In genomic region chr6:41887355-41887754, GRCh38 we compare ENCODE assay signal across 1 cellular context.
TF ChIP-seq lines count a peak whose summit lies in the region.

No MANE protein-coding gene starts in this region.

TF ChIP-seq in neural cell, 6 proteins besides CTCF, POLR2A, EP300 and RAD21 (continued from another document):
- TF ChIP-seq, protein P1, sequence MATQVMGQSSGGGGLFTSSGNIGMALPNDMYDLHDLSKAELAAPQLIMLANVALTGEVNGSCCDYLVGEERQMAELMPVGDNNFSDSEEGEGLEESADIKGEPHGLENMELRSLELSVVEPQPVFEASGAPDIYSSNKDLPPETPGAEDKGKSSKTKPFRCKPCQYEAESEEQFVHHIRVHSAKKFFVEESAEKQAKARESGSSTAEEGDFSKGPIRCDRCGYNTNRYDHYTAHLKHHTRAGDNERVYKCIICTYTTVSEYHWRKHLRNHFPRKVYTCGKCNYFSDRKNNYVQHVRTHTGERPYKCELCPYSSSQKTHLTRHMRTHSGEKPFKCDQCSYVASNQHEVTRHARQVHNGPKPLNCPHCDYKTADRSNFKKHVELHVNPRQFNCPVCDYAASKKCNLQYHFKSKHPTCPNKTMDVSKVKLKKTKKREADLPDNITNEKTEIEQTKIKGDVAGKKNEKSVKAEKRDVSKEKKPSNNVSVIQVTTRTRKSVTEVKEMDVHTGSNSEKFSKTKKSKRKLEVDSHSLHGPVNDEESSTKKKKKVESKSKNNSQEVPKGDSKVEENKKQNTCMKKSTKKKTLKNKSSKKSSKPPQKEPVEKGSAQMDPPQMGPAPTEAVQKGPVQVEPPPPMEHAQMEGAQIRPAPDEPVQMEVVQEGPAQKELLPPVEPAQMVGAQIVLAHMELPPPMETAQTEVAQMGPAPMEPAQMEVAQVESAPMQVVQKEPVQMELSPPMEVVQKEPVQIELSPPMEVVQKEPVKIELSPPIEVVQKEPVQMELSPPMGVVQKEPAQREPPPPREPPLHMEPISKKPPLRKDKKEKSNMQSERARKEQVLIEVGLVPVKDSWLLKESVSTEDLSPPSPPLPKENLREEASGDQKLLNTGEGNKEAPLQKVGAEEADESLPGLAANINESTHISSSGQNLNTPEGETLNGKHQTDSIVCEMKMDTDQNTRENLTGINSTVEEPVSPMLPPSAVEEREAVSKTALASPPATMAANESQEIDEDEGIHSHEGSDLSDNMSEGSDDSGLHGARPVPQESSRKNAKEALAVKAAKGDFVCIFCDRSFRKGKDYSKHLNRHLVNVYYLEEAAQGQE (IDR thresholded peaks at IDR 0.05; ENCODE audit: borderline replicate concordance), result no peak
- TF ChIP-seq SMC3 (conservative IDR thresholded peaks at IDR 0.05; ENCODE audit: poor library complexity), result no peak
